8 cellular contexts compared by ENCODE assay signal in the genomic region with DNA sequence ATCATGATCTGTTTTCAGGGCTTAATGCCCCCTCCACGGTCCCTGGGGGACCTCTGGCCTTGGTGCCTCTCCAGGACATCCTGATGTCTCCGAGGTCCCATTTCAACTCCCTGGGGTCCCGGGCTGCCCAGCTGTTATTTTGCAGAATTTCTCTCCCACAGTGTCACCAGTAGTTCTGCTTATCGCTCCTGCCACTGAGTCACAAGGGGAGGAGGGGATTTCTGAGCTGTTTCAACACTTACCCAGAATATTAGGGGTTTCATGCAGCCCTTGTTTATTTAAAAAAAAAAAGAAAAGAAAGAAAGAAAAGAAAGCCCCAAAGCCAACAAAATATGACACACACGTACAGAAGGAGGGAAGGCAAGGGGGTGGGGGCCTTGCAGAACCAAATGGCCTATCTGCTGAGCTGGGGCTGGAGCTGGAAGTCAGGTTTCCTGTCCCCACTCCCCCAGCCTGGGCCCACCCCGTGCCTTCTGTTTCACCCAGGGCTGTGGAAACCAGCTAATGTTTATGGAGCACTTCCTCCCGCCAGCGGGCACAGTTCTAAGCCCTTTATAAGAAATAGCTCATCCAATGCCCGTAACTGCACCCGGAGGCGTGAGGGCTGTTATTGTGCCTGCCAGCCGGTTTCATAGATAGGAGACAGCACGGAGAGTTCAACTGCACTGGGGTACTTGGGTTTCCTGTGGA. TPM values are rescaled to one million over a fixed set of nuclear protein-coding genes. Genes with fewer than 3 reads are reported as not detected.
DNase-seq lines count a peak whose midpoint lies in the region; ATAC-seq and TF ChIP-seq lines count a peak whose summit lies in the region.

No MANE protein-coding gene starts in this region.

- H3K36me3 ChIP-seq in MM.1S (replicated peaks; ENCODE audit: insufficient read depth, low read length), result no peaks in the 10 kb centered on the region
- no peaks in the 10 kb centered on the region for H3K36me3 ChIP-seq in smooth muscle cell (ENCODE audit: low read depth)

- H3K27me3 ChIP-seq in CD4-positive, alpha-beta T cell (ENCODE audit: control insufficient read depth, insufficient read depth, low read length), result no peaks in the 10 kb centered on the region
- H3K27me3 ChIP-seq in MM.1S (replicated peaks; ENCODE audit: insufficient read depth, low read length), result no peaks in the 10 kb centered on the region
- peaks cover 4% of the 10 kb centered on the region for H3K27me3 ChIP-seq in smooth muscle cell (ENCODE audit: low read depth)

- H3K36me3 Mint-ChIP-seq in CD4-positive, alpha-beta T cell (ENCODE audit: low read depth), result no peaks in the 10 kb centered on the region

- WGBS in smooth muscle cell (ENCODE audit: low lambda C conversion rate), result 20% methylated on average over 13 of the region's 13 CpGs

- H3K79me2 ChIP-seq in MM.1S (ENCODE audit: low read length) (peaks cover 17% of the 10 kb centered on the region), smooth muscle cell (ENCODE audit: low read depth) (no peaks in the 10 kb centered on the region)

- CTCF ChIA-PET in CD4-positive, alpha-beta T cell (lab: Charles Lee), result interaction anchor here (0.5 to 5.2 kb wide), 9 partner anchors 10 to 322 kb away, joined by 3 to 30 read pairs (median 4); no protein-coding TSS in a partner anchor

- H3K4me3 ChIP-seq in MM.1S (ENCODE audit: low read length) (peak overlapping the region; percentile 30; the same call in 1 of the 2 replicates), smooth muscle cell (peak overlapping the region; percentile 56)

- peaks cover 67% of the 10 kb centered on the region for H3F3A ChIP-seq in MM.1S (ENCODE audit: insufficient read depth, low read length)
- H3F3A ChIP-seq in smooth muscle cell (ENCODE audit: low read depth), result peaks cover 8% of the 10 kb centered on the region

- H3K27me3 Mint-ChIP-seq in CD4-positive, alpha-beta T cell, result no peaks in the 10 kb centered on the region

- ATAC-seq in CD4-positive, alpha-beta T cell (ENCODE audit: poor library complexity), result peak; percentile 23
- ATAC-seq in left cardiac atrium, result peak; percentile 20 to 27
- no peak for ATAC-seq in HG02970 (IDR thresholded peaks at IDR 0.05; ENCODE audit: low FRiP score, unreplicated experiment)

- H4K20me1 ChIP-seq in MM.1S (ENCODE audit: insufficient read depth, low read length) (no peaks in the 10 kb centered on the region), smooth muscle cell (ENCODE audit: low read depth) (no peaks in the 10 kb centered on the region)

- H2AFZ ChIP-seq in MM.1S (ENCODE audit: low read length), result 0 out of 2 replicates have a peak overlapping the region, but pooled peaks have one; percentile 23
- peak overlapping the region; percentile 78 for H2AFZ ChIP-seq in smooth muscle cell (ENCODE audit: low read depth)

- H3K4me2 ChIP-seq in MM.1S (ENCODE audit: low read depth, low read length) (peak overlapping the region; percentile 59), smooth muscle cell (peak overlapping the region; percentile 92)

- POLR2A ChIA-PET in CD4-positive, alpha-beta T cell (lab: Charles Lee), result interaction anchor here (0.5 to 7.2 kb wide), 11 partner anchors 10 to 584 kb away, joined by 3 to 180 read pairs (median 4); a partner anchor contains a TSS

- H3K9ac ChIP-seq in MM.1S (ENCODE audit: low read length) (peak overlapping the region; percentile 67), smooth muscle cell (ENCODE audit: low read depth) (peak overlapping the region; percentile 8)

- no peaks in the 10 kb centered on the region for H3K9me3 Mint-ChIP-seq in CD4-positive, alpha-beta T cell

- peaks cover 57% of the 10 kb centered on the region for H3K4me1 Mint-ChIP-seq in CD4-positive, alpha-beta T cell (ENCODE audit: low read depth)

- no peak overlapping the region for H3K27ac ChIP-seq in CD4-positive, alpha-beta T cell (ENCODE audit: low read depth, low read length)
- H3K27ac ChIP-seq in MM.1S (ENCODE audit: low read length) (peak overlapping the region; percentile 100; the same call in 1 of the 2 replicates), smooth muscle cell (ENCODE audit: low read depth) (peak overlapping the region; percentile 66)

- no peaks in the 10 kb centered on the region for H3K9me3 ChIP-seq in CD4-positive, alpha-beta T cell (ENCODE audit: control insufficient read depth, low read length)
- H3K9me3 ChIP-seq in MM.1S (replicated peaks; ENCODE audit: insufficient read depth, low read length) (no peaks in the 10 kb centered on the region), smooth muscle cell (replicated peaks; ENCODE audit: low read depth) (no peaks in the 10 kb centered on the region)

- intact Hi-C loops in CD4-positive, alpha-beta T cell (cut with DNase I, micrococcal nuclease), result loop anchor here (1.0 kb wide), 1 partner anchor 26 kb away; no protein-coding TSS in a partner anchor
- intact Hi-C loops in left cardiac atrium (cut with DNase I), result no loop called here

- no peaks in the 10 kb centered on the region for H3K9me2 ChIP-seq in MM.1S (replicated peaks; ENCODE audit: insufficient read depth, low read length)

- peak overlapping the region; percentile 87 for H3K4me3 Mint-ChIP-seq in CD4-positive, alpha-beta T cell

- no peak for TF ChIP-seq CTCF in CD4-positive, alpha-beta T cell (IDR thresholded peaks at IDR 0.05)
- no peak for TF ChIP-seq CTCF in MM.1S (IDR thresholded peaks at IDR 0.05; ENCODE audit: low read length)
- TF ChIP-seq CTCF in smooth muscle cell (IDR thresholded peaks at IDR 0.05; ENCODE audit: borderline replicate concordance, insufficient read depth, poor library complexity, severe bottlenecking), result no peak

- H3K4me1 ChIP-seq in MM.1S (ENCODE audit: low read length) (peaks cover 74% of the 10 kb centered on the region), smooth muscle cell (ENCODE audit: low read depth) (peaks cover 30% of the 10 kb centered on the region)

- DNase-seq in CD4-positive, alpha-beta T cell, result peak; percentile 26 to 81 (median 55)
- DNase-seq in MM.1S (peak; percentile 52), left cardiac atrium (peak; percentile 86), smooth muscle cell (lab: John Stamatoyannopoulos, UW; ENCODE audit: unreplicated experiment) (no peak), NK-92 (lab: John Stamatoyannopoulos, UW; ENCODE audit: unreplicated experiment) (no peak), NCI-H1048 (lab: John Stamatoyannopoulos, UW) (no peak)
- peak; percentile 31 for DNase-seq in activated effector memory CD4-positive, alpha-beta T cell treated with Interleukin-2 at 50 U/mL for 16 hours

- H3K27ac Mint-ChIP-seq in CD4-positive, alpha-beta T cell, result peak overlapping the region; percentile 79

RNA-seq across cellular contexts. Expression of a gene that starts 8.4 kb away (rescaled TPM):
- total RNA-seq in CD4-positive, alpha-beta T cell, result 100 to 1,000 TPM; 326 to 342 TPM
- total RNA-seq in left cardiac atrium (10 to 100 TPM; 10.5 to 24.1 TPM), smooth muscle cell (11.0 and 12.1 TPM in 2 replicates)
- polyA plus RNA-seq in smooth muscle cell, result 20.4 and 25.6 TPM in 2 replicates

RNA-seq across cellular contexts. Expression of a gene that starts 23.0 kb away (rescaled TPM):
- total RNA-seq in CD4-positive, alpha-beta T cell, result not detected
- total RNA-seq in left cardiac atrium (under 1 TPM in 1 of 2 donors, not detected in 1; 0.31 TPM), smooth muscle cell (not detected in 2 replicates)
- 0.21 TPM in 1 of 2 replicates, not detected in the other for polyA plus RNA-seq in smooth muscle cell

Comparison
In these comparisons a context has a peak if more than half of its experiments do, and no peak if none do; other contexts are left out.
1. DNase-seq: peak in CD4-positive, alpha-beta T cell (10 of 10), MM.1S (single experiment), activated effector memory CD4-positive, alpha-beta T cell treated with Interleukin-2 at 50 U/mL for 16 hours (single experiment) and left cardiac atrium (single experiment); none in smooth muscle cell (single experiment), NK-92 (single experiment) and NCI-H1048 (single experiment).
2. RNA of a gene that starts 8.4 kb away (total RNA-seq): 326 to 342 TPM in CD4-positive, alpha-beta T cell; 10.5 to 24.1 TPM in left cardiac atrium and 11.0 to 12.1 TPM in smooth muscle cell; every median in the first group is over 10 times any median in the second.
3. intact Hi-C loops: an anchor here in CD4-positive, alpha-beta T cell (1.0 kb wide); none called in left cardiac atrium.